In the genomic region with DNA sequence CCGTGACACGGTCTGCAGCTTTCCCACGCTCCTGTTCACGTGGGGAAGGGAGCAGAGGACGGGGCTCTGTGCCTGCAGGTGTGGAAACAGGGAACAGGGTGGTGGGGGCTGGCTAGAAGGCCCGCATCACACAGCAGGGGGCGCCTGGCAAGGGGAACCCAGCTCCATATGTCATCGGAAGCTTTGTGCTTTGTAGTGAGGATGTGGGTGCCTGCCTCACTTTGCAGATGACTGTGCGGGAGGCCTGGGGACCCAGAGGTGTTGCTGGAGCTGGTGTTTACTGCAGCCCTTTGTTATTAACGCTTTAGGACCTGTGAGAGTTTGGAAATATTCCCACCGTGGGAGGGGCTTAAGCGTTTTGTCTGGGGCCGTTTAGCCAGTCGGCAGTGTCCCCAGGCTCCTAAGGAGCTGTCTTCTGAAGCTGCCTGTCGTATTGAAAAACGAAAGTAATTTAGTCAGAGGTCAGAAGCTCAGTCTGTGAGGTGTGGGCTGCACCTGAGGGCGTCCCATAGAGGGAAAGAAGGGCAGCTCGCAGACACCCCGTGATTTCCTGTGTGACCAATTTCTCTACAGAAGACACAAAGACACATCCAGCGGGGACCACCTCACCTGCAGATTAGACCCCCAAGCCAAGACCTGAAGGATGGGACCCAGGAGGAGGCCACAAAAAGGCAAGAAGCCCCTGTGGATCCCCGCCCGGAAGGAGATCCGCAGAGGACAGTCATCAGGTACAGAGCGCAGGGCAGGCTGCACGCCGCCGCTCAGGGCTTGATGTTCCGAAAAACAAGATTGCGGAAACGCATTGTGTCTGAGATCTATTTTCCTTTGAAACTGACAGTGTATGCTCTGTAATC, we compare ENCODE assay signal across 8 cellular contexts. TPM values are rescaled to one million over a fixed set of nuclear protein-coding genes. Genes with fewer than 3 reads are reported as not detected.
DNase-seq lines count a peak whose midpoint lies in the region; ATAC-seq and TF ChIP-seq lines count a peak whose summit lies in the region.

No MANE protein-coding gene starts in this region.

- H3K27ac ChIP-seq in sigmoid colon = no peak overlapping the region

- TF ChIP-seq EP300 in sigmoid colon (IDR thresholded peaks at IDR 0.05) = no peak

- H3K4me3 ChIP-seq in sigmoid colon = no peak overlapping the region

- DNase-seq in activated CD4-positive, CD25-positive, alpha-beta regulatory T cell treated with anti-CD3 and anti-CD28 coated beads, Interleukin-2, amount 50 U/mL, for 16 hours (ENCODE audit: low read depth, low spot score) = peak; percentile 78
- peak; percentile 87 for DNase-seq in effector CD4-positive, alpha-beta T cell
- DNase-seq in stimulated activated CD8-positive, alpha-beta memory T cell treated with anti-CD3 and anti-CD28 coated beads, Interleukin-7, amount 100 ng/mL, for 1 hour (ENCODE audit: low read depth in 2 of 2) = peak; percentile 59 to 68
- no peak for DNase-seq in HK-2 (ENCODE audit: unreplicated experiment)
- DNase-seq in sigmoid colon = no peak

- in situ Hi-C loops in GM18951 (cut with MboI; ENCODE audit: low sequenced_read_pairs, unreplicated experiment) = no loop called here

- TF ChIP-seq CTCF in sigmoid colon (IDR thresholded peaks at IDR 0.05) = no peak

- 69 to 77% methylated on average over 30 of the region's 30 CpGs for WGBS in sigmoid colon, 2 donors

- ATAC-seq in HG02973 (IDR thresholded peaks at IDR 0.05; ENCODE audit: unreplicated experiment) (peak; percentile 63), HG03460 (IDR thresholded peaks at IDR 0.05; ENCODE audit: unreplicated experiment) (no peak)

- peaks cover 19 to 83% (median 30%) of the 10 kb centered on the region in 4 donors for H3K36me3 ChIP-seq in sigmoid colon

- TF ChIP-seq POLR2A in GM18951 (IDR thresholded peaks at IDR 0.05; ENCODE audit: extremely low read depth, insufficient read depth, insufficient read length) (peak; percentile 33), sigmoid colon (IDR thresholded peaks at IDR 0.05) (no peak)

- H3K9me3 ChIP-seq in sigmoid colon = no peaks in the 10 kb centered on the region

- no peaks in the 10 kb centered on the region for H3K4me1 ChIP-seq in sigmoid colon

- H3K27me3 ChIP-seq in sigmoid colon = no peaks in the 10 kb centered on the region

- intact Hi-C loops in sigmoid colon (cut with DNase I) = no loop called here

RNA-seq across cellular contexts. Expression of a gene that starts 9.1 kb away (rescaled TPM):
- 10 to 100 TPM; 27.8 to 34.9 (median 28.7) TPM for total RNA-seq in sigmoid colon
- 10 to 100 TPM; 12.0 to 52.0 (median 14.1) TPM for polyA plus RNA-seq in sigmoid colon

RNA-seq across cellular contexts. Expression of a gene that starts 18.6 kb away (rescaled TPM):
- 1 to 10 TPM; 2.9 to 9.1 (median 4.8) TPM for total RNA-seq in sigmoid colon
- polyA plus RNA-seq in sigmoid colon = 1 to 10 TPM; 4.2 to 9.6 (median 6.0) TPM

RNA-seq across cellular contexts. Expression of a gene that starts 18.6 kb away (rescaled TPM):
- 100 to 1,000 TPM in 2 of 4 donors, 10 to 100 TPM in 2; 88.5 to 140 (median 111) TPM for total RNA-seq in sigmoid colon
- 100 to 1,000 TPM in 1 of 3 donors, 10 to 100 TPM in 2; 26.6 to 158 (median 36.6) TPM for polyA plus RNA-seq in sigmoid colon

RNA-seq across cellular contexts. Expression of a gene that starts 25.5 kb away (rescaled TPM):
- total RNA-seq in sigmoid colon = under 1 TPM in 1 of 4 donors, not detected in 3; 0.81 TPM
- 10 to 100 TPM in 1 of 3 donors, 1 to 10 TPM in 2; 3.6 to 16.4 (median 3.7) TPM for polyA plus RNA-seq in sigmoid colon

RNA-seq across cellular contexts. Expression of a gene that starts 42.0 kb away (rescaled TPM):
- 1 to 10 TPM in 3 of 4 donors, not detected in 1; 1.2 to 2.2 (median 2.1) TPM for total RNA-seq in sigmoid colon
- polyA plus RNA-seq in sigmoid colon = 1 to 10 TPM in 2 of 3 donors, under 1 TPM in 1; 0.92 to 6.4 (median 3.0) TPM

Comparison
In these comparisons a context has a peak if more than half of its experiments do, and no peak if none do; other contexts are left out.
1. DNase-seq: peak in activated CD4-positive, CD25-positive, alpha-beta regulatory T cell treated with anti-CD3 and anti-CD28 coated beads, Interleukin-2, amount 50 U/mL, for 16 hours (single experiment), effector CD4-positive, alpha-beta T cell (single experiment) and stimulated activated CD8-positive, alpha-beta memory T cell treated with anti-CD3 and anti-CD28 coated beads, Interleukin-7, amount 100 ng/mL, for 1 hour (2 of 2); none in HK-2 (single experiment) and sigmoid colon (single experiment).